Comparison of ENCODE assay signal across 1 cellular context in the genomic region with DNA sequence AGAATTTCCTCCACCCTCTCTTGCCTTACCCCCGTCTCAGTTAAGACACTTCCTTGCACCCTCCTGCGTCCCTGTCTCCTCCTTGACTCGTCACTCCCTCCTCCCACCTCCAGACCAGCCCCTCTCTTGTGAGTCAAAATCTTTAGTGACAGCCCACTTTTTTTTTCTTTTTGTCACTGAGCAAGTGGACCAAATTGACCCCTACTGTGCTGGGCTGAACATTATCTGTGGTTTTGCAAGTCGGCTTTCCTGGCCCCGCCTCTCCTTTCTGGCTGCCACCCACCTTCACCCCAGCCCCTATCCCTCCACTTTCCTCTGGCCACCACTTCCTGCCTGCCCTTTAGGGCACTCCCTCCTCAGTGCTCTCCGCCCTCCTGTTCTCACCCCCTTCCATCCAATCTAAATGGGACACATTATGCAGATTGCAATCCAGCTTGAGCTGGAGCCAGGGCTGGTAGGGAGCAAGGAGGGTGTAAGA.
TF ChIP-seq lines count a peak whose summit lies in the region.

A gene (minus strand): TSS at position 47 of the 478 bp plus-strand sequence. CDS start 246 bp downstream, outside the sequence.

TF ChIP-seq in SK-N-SH treated with all-trans-retinoic acid at 6 μM for 48 hours, 23 proteins besides CTCF, POLR2A, EP300 and RAD21 (continued from another document):
- TF ChIP-seq, protein P1, sequence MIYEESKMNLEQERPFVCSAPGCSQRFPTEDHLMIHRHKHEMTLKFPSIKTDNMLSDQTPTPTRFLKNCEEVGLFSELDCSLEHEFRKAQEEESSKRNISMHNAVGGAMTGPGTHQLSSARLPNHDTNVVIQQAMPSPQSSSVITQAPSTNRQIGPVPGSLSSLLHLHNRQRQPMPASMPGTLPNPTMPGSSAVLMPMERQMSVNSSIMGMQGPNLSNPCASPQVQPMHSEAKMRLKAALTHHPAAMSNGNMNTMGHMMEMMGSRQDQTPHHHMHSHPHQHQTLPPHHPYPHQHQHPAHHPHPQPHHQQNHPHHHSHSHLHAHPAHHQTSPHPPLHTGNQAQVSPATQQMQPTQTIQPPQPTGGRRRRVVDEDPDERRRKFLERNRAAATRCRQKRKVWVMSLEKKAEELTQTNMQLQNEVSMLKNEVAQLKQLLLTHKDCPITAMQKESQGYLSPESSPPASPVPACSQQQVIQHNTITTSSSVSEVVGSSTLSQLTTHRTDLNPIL (CRISPR knock-in tag; IDR thresholded peaks at IDR 0.05; ENCODE audit: low read depth) = no peak
- TF ChIP-seq BACH2 (CRISPR knock-in tag; IDR thresholded peaks at IDR 0.05; ENCODE audit: borderline replicate concordance) (no peak), ZC3H10 (CRISPR knock-in tag; IDR thresholded peaks at IDR 0.05) (no peak), ZNF565 (CRISPR knock-in tag; conservative IDR thresholded peaks at IDR 0.05; ENCODE audit: low read depth) (no peak), ESRRG (CRISPR knock-in tag; IDR thresholded peaks at IDR 0.05) (no peak), ZFP3 (CRISPR knock-in tag; IDR thresholded peaks at IDR 0.05) (no peak), ISL1 (CRISPR knock-in tag; IDR thresholded peaks at IDR 0.05) (no peak), ZNF70 (CRISPR knock-in tag; IDR thresholded peaks at IDR 0.05) (no peak), SNAI2 (CRISPR knock-in tag; IDR thresholded peaks at IDR 0.05) (no peak)
- TF ChIP-seq, protein P2, sequence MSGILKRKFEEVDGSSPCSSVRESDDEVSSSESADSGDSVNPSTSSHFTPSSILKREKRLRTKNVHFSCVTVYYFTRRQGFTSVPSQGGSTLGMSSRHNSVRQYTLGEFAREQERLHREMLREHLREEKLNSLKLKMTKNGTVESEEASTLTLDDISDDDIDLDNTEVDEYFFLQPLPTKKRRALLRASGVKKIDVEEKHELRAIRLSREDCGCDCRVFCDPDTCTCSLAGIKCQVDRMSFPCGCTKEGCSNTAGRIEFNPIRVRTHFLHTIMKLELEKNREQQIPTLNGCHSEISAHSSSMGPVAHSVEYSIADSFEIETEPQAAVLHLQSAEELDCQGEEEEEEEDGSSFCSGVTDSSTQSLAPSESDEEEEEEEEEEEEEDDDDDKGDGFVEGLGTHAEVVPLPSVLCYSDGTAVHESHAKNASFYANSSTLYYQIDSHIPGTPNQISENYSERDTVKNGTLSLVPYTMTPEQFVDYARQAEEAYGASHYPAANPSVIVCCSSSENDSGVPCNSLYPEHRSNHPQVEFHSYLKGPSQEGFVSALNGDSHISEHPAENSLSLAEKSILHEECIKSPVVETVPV (CRISPR knock-in tag; IDR thresholded peaks at IDR 0.05) = no peak
- TF ChIP-seq, protein P3, sequence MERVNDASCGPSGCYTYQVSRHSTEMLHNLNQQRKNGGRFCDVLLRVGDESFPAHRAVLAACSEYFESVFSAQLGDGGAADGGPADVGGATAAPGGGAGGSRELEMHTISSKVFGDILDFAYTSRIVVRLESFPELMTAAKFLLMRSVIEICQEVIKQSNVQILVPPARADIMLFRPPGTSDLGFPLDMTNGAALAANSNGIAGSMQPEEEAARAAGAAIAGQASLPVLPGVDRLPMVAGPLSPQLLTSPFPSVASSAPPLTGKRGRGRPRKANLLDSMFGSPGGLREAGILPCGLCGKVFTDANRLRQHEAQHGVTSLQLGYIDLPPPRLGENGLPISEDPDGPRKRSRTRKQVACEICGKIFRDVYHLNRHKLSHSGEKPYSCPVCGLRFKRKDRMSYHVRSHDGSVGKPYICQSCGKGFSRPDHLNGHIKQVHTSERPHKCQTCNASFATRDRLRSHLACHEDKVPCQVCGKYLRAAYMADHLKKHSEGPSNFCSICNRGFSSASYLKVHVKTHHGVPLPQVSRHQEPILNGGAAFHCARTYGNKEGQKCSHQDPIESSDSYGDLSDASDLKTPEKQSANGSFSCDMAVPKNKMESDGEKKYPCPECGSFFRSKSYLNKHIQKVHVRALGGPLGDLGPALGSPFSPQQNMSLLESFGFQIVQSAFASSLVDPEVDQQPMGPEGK (CRISPR knock-in tag; IDR thresholded peaks at IDR 0.05; ENCODE audit: borderline replicate concordance) = no peak
